1 cellular context compared by ENCODE assay signal in genomic region chr12:124829008-124829707, GRCh38.
TF ChIP-seq lines count a peak whose summit lies in the region.

No MANE protein-coding gene starts in this region.

TF ChIP-seq in HepG2, 621 proteins besides CTCF, POLR2A, EP300 and RAD21 (continued from another document and continues in another):
- TF ChIP-seq LRRFIP1 (CRISPR knock-in tag; conservative IDR thresholded peaks at IDR 0.05) (no peak), ZNF143 (CRISPR knock-in tag; IDR thresholded peaks at IDR 0.05) (0 out of 2 replicates have a peak, but pooled peaks have one; percentile 2), BCL6 (CRISPR knock-in tag; IDR thresholded peaks at IDR 0.05) (peak; percentile 46; the same call in 1 of the 2 replicates), TGIF2 (CRISPR knock-in tag; IDR thresholded peaks at IDR 0.05) (peak; percentile 82), YY1 (IDR thresholded peaks at IDR 0.05; ENCODE audit: insufficient read depth, insufficient replicate concordance, low read depth, low read length) (no peak), ZNF678 (CRISPR knock-in tag; IDR thresholded peaks at IDR 0.05) (peak; percentile 38; the same call in 1 of the 2 replicates), HIC2 (CRISPR knock-in tag; IDR thresholded peaks at IDR 0.05; ENCODE audit: low read depth) (0 out of 2 replicates have a peak, but pooled peaks have one; percentile 21), ETV5 (CRISPR knock-in tag; IDR thresholded peaks at IDR 0.05; ENCODE audit: borderline replicate concordance) (peak; percentile 29; the same call in 1 of the 2 replicates), ZNF770 (CRISPR knock-in tag; IDR thresholded peaks at IDR 0.05) (no peak), NFKB2 (CRISPR knock-in tag; IDR thresholded peaks at IDR 0.05; ENCODE audit: borderline replicate concordance) (no peak), ZSCAN31 (CRISPR knock-in tag; IDR thresholded peaks at IDR 0.05; ENCODE audit: low read depth) (0 out of 2 replicates have a peak, but pooled peaks have one; percentile 50), PREB (CRISPR knock-in tag; IDR thresholded peaks at IDR 0.05) (no peak), POGK (CRISPR knock-in tag; conservative IDR thresholded peaks at IDR 0.05) (0 out of 2 replicates have a peak, but pooled peaks have one; percentile 28), ARHGAP35 (CRISPR knock-in tag; IDR thresholded peaks at IDR 0.05; ENCODE audit: borderline replicate concordance) (no peak), SPEN (CRISPR knock-in tag; IDR thresholded peaks at IDR 0.05; ENCODE audit: low read depth) (0 out of 2 replicates have a peak, but pooled peaks have one; percentile 27), HNF4G (IDR thresholded peaks at IDR 0.05; ENCODE audit: borderline replicate concordance, low read depth, low read length) (peak; percentile 55; the same call in 1 of the 2 replicates), HNF4G (CRISPR knock-in tag; IDR thresholded peaks at IDR 0.05; ENCODE audit: borderline replicate concordance, low read depth) (no peak), MXD4 (CRISPR knock-in tag; IDR thresholded peaks at IDR 0.05) (no peak), SMAD9 (CRISPR knock-in tag; IDR thresholded peaks at IDR 0.05) (no peak), TOE1 (CRISPR knock-in tag; IDR thresholded peaks at IDR 0.05) (no peak), JUND (CRISPR knock-in tag; IDR thresholded peaks at IDR 0.05) (peak; percentile 72), ZNF543 (CRISPR knock-in tag; IDR thresholded peaks at IDR 0.05) (peak; percentile 93), ARID5B (CRISPR knock-in tag; IDR thresholded peaks at IDR 0.05) (peak; percentile 77), DPF2 (CRISPR knock-in tag; IDR thresholded peaks at IDR 0.05; ENCODE audit: borderline replicate concordance, low read depth) (peak; percentile 86), ZMYM4 (CRISPR knock-in tag; IDR thresholded peaks at IDR 0.05) (peak; percentile 85), ATF3 (CRISPR knock-in tag; IDR thresholded peaks at IDR 0.05) (peak; percentile 66), ZNF460 (CRISPR knock-in tag; IDR thresholded peaks at IDR 0.05; ENCODE audit: borderline replicate concordance) (no peak), ZNF660 (CRISPR knock-in tag; IDR thresholded peaks at IDR 0.05; ENCODE audit: borderline replicate concordance, low read depth) (no peak), MEF2D (CRISPR knock-in tag; IDR thresholded peaks at IDR 0.05) (peak; percentile 69), ZNF225 (CRISPR knock-in tag; IDR thresholded peaks at IDR 0.05) (no peak), FOSL2 (CRISPR knock-in tag; IDR thresholded peaks at IDR 0.05) (peak; percentile 77), ZNF792 (CRISPR knock-in tag; IDR thresholded peaks at IDR 0.05) (peak; percentile 74; the same call in 1 of the 2 replicates), ZFP90 (CRISPR knock-in tag; IDR thresholded peaks at IDR 0.05; ENCODE audit: borderline replicate concordance) (0 out of 2 replicates have a peak, but pooled peaks have one; percentile 6), SAP130 (CRISPR knock-in tag; IDR thresholded peaks at IDR 0.05; ENCODE audit: low read depth) (peak; percentile 71), ZKSCAN8 (CRISPR knock-in tag; IDR thresholded peaks at IDR 0.05; ENCODE audit: borderline replicate concordance) (peak; percentile 80; the same call in 1 of the 2 replicates), NR2F1 (CRISPR knock-in tag; IDR thresholded peaks at IDR 0.05) (peak; percentile 48 to 49; a peak in 2 of 4 replicates), KLF9 (CRISPR knock-in tag; IDR thresholded peaks at IDR 0.05; ENCODE audit: low read depth) (0 out of 2 replicates have a peak, but pooled peaks have one; percentile 7), ZBTB21 (CRISPR knock-in tag; IDR thresholded peaks at IDR 0.05) (peak; percentile 42; the same call in 1 of the 2 replicates), ATF7 (IDR thresholded peaks at IDR 0.05) (peak; percentile 76), ATF7 (CRISPR knock-in tag; IDR thresholded peaks at IDR 0.05) (peak; percentile 72; the same call in 1 of the 2 replicates), ZNF121 (CRISPR knock-in tag; IDR thresholded peaks at IDR 0.05) (peak; percentile 83), ZBTB20 (CRISPR knock-in tag; IDR thresholded peaks at IDR 0.05; ENCODE audit: borderline replicate concordance, low read depth) (peak; percentile 68; the same call in 1 of the 2 replicates), ZNF615 (CRISPR knock-in tag; IDR thresholded peaks at IDR 0.05; ENCODE audit: borderline replicate concordance) (0 out of 2 replicates have a peak, but pooled peaks have one; percentile 39), ARID3A (IDR thresholded peaks at IDR 0.05; ENCODE audit: low read depth, low read length) (peak; percentile 65; the same call in 1 of the 2 replicates), ZBTB7B (CRISPR knock-in tag; IDR thresholded peaks at IDR 0.05) (peak; percentile 63; the same call in 1 of the 2 replicates), CHD2 (IDR thresholded peaks at IDR 0.05; ENCODE audit: low read depth, low read length) (peak; percentile 51; the same call in 1 of the 2 replicates), HOXA3 (CRISPR knock-in tag; IDR thresholded peaks at IDR 0.05) (peak; percentile 70), ZNF18 (CRISPR knock-in tag; IDR thresholded peaks at IDR 0.05; ENCODE audit: insufficient replicate concordance) (peak; percentile 52), ZNF772 (CRISPR knock-in tag; IDR thresholded peaks at IDR 0.05) (0 out of 2 replicates have a peak, but pooled peaks have one; percentile 19), ASH2L (IDR thresholded peaks at IDR 0.05; ENCODE audit: insufficient read length, low read depth, low read length) (peak; percentile 17)
